ENCODE assay signal across 8 cellular contexts in the genomic region with DNA sequence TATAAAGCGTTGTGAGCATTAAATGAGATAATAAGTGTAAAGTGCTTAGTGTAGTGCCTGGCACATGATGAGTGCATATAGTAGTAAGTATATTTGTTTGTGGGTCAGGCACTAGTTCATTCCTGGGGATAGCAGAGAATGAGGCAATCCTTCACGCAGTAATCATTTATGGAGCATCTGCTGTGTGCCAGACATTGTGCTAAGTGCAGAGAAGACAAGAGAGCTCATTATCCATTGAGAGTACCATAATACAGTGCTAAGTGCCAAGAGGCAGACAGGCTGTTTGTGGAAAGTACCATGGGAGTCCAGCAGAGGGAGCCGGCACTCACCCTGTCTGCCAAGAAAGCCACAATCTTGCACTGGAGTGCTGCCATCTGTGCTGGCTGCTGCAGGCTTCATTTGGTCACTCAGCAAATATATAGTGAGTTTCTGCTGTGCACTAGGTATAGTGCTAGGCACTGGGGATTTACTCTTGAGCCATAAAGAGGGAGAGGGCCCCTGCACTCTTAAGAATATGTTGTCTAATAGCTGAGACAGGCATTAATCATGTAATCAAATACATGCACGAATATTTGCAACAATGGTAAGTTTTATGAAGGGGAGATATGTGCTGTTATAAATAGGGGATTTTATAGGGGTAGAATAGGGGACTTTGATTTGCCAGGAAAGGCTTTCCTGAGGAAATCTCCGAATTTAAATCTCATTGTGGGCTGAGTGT. TPM values are rescaled to one million over a fixed set of nuclear protein-coding genes. Genes with fewer than 3 reads are reported as not detected.
DNase-seq lines count a peak whose midpoint lies in the region; ATAC-seq and TF ChIP-seq lines count a peak whose summit lies in the region.

No MANE protein-coding gene starts in this region.

- intact Hi-C loops in left colon (cut with DNase I, micrococcal nuclease): loop anchor here in 1 of 2 donors (10.0 kb wide), 1 partner anchor 323 kb away; no protein-coding TSS in a partner anchor

- peak overlapping the region; percentile 30 for H3K27ac Mint-ChIP-seq in central memory CD8-positive, alpha-beta T cell (ENCODE audit: low read depth)

- TF ChIP-seq CTCF in HFF-Myc (IDR thresholded peaks at IDR 0.05; ENCODE audit: low read depth, low read length, missing control alignments): peak; percentile 96

- DNase-seq in COR-L47 (lab: John Stamatoyannopoulos, UW): peak; percentile 30
- DNase-seq in HFF-Myc (ENCODE audit: extremely low read depth, low read depth): peak; percentile 74
- peak; percentile 72 for DNase-seq in NCI-H460 (ENCODE audit: extremely low read depth, low read depth)
- peak; percentile 50 for DNase-seq in activated CD4-positive, alpha-beta T cell treated with anti-CD3 and anti-CD28 coated beads for 1 hour
- peak; percentile 50 to 59 for DNase-seq in central memory CD8-positive, alpha-beta T cell (ENCODE audit: low spot score in 2 of 2)
- DNase-seq in left colon: peak; percentile 81 to 89
- peak; percentile 71 for DNase-seq in stimulated activated CD4-positive, alpha-beta T cell treated with anti-CD3 and anti-CD28 coated beads, Interleukin-4, amount 100 ng/mL, for 1 hour

- H3K4me1 Mint-ChIP-seq in central memory CD8-positive, alpha-beta T cell: peaks cover 78% of the 10 kb centered on the region

- H3K9me3 Mint-ChIP-seq in central memory CD8-positive, alpha-beta T cell: no peaks in the 10 kb centered on the region

- H3K27me3 Mint-ChIP-seq in central memory CD8-positive, alpha-beta T cell: no peaks in the 10 kb centered on the region

- H3K36me3 Mint-ChIP-seq in central memory CD8-positive, alpha-beta T cell (ENCODE audit: insufficient read depth): peaks cover 40% of the 10 kb centered on the region

- no peak overlapping the region for H3K4me3 Mint-ChIP-seq in central memory CD8-positive, alpha-beta T cell

- ATAC-seq in central memory CD8-positive, alpha-beta T cell (replicated peaks; ENCODE audit: extremely low read depth, poor library complexity, severe bottlenecking): peak; percentile 57
- ATAC-seq in left colon (peak; percentile 94), HG03135 (IDR thresholded peaks at IDR 0.05; ENCODE audit: unreplicated experiment) (no peak)

- H3K4me3 ChIP-seq in HFF-Myc (replicated peaks; ENCODE audit: low read depth, low read length): no peak overlapping the region

RNA-seq across cellular contexts. Expression of gene MROH8, which starts 12.9 kb away (rescaled TPM):
- total RNA-seq in NCI-H460 (2014; rRNA removed; shearing (Covaris generic)): 0.05 and 0.43 TPM in 2 replicates
- 0.19 and 1.7 TPM in 2 replicates for polyA plus RNA-seq in NCI-H460 (2014; cell fraction: nucleus; rRNA removed)
- 1 to 10 TPM; 1.9 to 2.3 TPM for total RNA-seq in left colon

RNA-seq across cellular contexts. Expression of gene RPN2, which starts 13.2 kb away (rescaled TPM):
- 474 and 480 TPM in 2 replicates for total RNA-seq in NCI-H460 (2014; rRNA removed; shearing (Covaris generic))
- 460 and 468 TPM in 2 replicates for polyA plus RNA-seq in NCI-H460 (2014; cell fraction: nucleus; rRNA removed)
- total RNA-seq in left colon: 100 to 1,000 TPM; 133 to 155 TPM

Comparison
In these comparisons a context has a peak if more than half of its experiments do, and no peak if none do; other contexts are left out.
1. DNase-seq: peak in every context shown above with its lines; median percentile 85 in left colon; 74 in HFF-Myc; 72 in NCI-H460; 71 in stimulated activated CD4-positive, alpha-beta T cell treated with anti-CD3 and anti-CD28 coated beads, Interleukin-4, amount 100 ng/mL, for 1 hour; 54 in central memory CD8-positive, alpha-beta T cell; 50 in activated CD4-positive, alpha-beta T cell treated with anti-CD3 and anti-CD28 coated beads for 1 hour; 30 in COR-L47.